ENCODE assay signal across 8 cellular contexts in the genomic region with DNA sequence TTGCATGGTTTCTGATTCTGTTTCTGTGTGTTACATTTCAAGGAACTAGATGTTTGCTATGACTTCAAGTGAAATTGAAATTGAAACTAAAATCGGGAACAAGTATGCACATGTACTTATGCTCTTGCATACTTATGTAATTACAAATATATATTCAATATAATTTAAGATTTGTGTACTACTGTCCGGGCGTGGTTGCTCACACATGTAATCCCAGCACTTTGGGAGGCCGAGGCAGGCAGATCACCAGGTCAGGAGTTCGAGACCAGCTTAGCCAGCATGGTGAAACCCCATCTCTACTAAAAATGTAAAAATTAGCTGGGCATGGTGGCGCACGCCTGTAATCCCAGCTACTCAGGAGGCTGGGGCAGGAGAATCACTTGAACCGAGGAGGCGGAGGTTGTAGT. TPM values are rescaled to one million over a fixed set of nuclear protein-coding genes. Genes with fewer than 3 reads are reported as not detected.
DNase-seq lines count a peak whose midpoint lies in the region; ATAC-seq and TF ChIP-seq lines count a peak whose summit lies in the region.
"Not testable (repeated sequence)": the region's sequence is repeated elsewhere in the genome, so short reads cannot be mapped to it uniquely, and the experiment has no call there.

No MANE protein-coding gene starts in this region.

- WGBS in gastroesophageal sphincter (ENCODE audit: low coverage in 1 of 2), 2 donors: 50 to 79% methylated on average over 8 to 9 of the region's 9 CpGs

- TF ChIP-seq EP300 in gastroesophageal sphincter (IDR thresholded peaks at IDR 0.05): not testable (repeated sequence)

- not testable (repeated sequence) for H2AFZ ChIP-seq in HCT116 (ENCODE audit: low read depth, low read length, poor library complexity, severe bottlenecking)

- CTCF ChIA-PET in HCT116 (lab: Charles Lee): not testable (repeated sequence)
- CTCF ChIA-PET in activated naive CD4-positive, alpha-beta T cell treated with anti-CD3 and anti-CD28 coated beads for 36 hours (lab: Charles Lee): interaction anchor here (1.0 to 1.4 kb wide), 3 partner anchors 9 to 55 kb away, joined by 3 to 5 read pairs (median 3); no protein-coding TSS in a partner anchor

- H3K79me2 ChIP-seq in HCT116 (ENCODE audit: insufficient read depth, low read length): peaks cover 11% of the 10 kb centered on the region; the same call in 1 of the 2 replicates

- TF ChIP-seq POLR2A in HCT116 (IDR thresholded peaks at IDR 0.05; ENCODE audit: borderline replicate concordance, extremely low read depth, insufficient read depth, insufficient read length); gastroesophageal sphincter (IDR thresholded peaks at IDR 0.05): not testable (repeated sequence)

- H3K27me3 ChIP-seq in HCT116 (ENCODE audit: insufficient read depth, low read length); gastroesophageal sphincter; rectal smooth muscle tissue (ENCODE audit: control insufficient read depth, insufficient read depth, low read length): not testable (repeated sequence)

- RAD21 ChIA-PET in HCT116 (lab: Charles Lee; ENCODE audit: low non-redundant PET in 1 of 2, low total read pairs in 2 of 2, uncharacterized antibody in 2 of 2, unreplicated experiment in 2 of 2): not testable (repeated sequence)

- not testable (repeated sequence) for TF ChIP-seq CTCF in HCT116 (IDR thresholded peaks at IDR 0.05 in 2 of 3, conservative IDR thresholded peaks at IDR 0.05 in 1 of 3; ENCODE audit: borderline replicate concordance in 1 of 3, insufficient read depth in 1 of 3, low read depth in 2 of 3, low read length in 2 of 3); gastroesophageal sphincter (IDR thresholded peaks at IDR 0.05)

- DNase-seq in AML-193 (lab: John Stamatoyannopoulos, UW) (peak; percentile 49 to 55), SIG-M5 (lab: John Stamatoyannopoulos, UW) (peak; percentile 75)
- DNase-seq in HCT116 (ENCODE audit: low read depth, low spot score): not testable (repeated sequence)
- peak; percentile 22 for DNase-seq in activated naive CD4-positive, alpha-beta T cell treated with anti-CD3 and anti-CD28 coated beads for 36 hours

- not testable (repeated sequence) for H3K9me3 ChIP-seq in HCT116 (ENCODE audit: control insufficient read depth in 1 of 2, insufficient read depth in 1 of 2, low read depth in 1 of 2, low read length in 2 of 2); gastroesophageal sphincter

- ATAC-seq in GM18868 (IDR thresholded peaks at IDR 0.05; ENCODE audit: unreplicated experiment) (peak; percentile 90), HG03469 (IDR thresholded peaks at IDR 0.05; ENCODE audit: unreplicated experiment) (peak; percentile 73)
- not testable (repeated sequence) for ATAC-seq in HCT116, gastroesophageal sphincter

- H3K27ac Mint-ChIP-seq in activated naive CD4-positive, alpha-beta T cell treated with anti-CD3 and anti-CD28 coated beads for 36 hours: peak overlapping the region; percentile 80

- POLR2A ChIA-PET in HCT116 (lab: Charles Lee): not testable (repeated sequence)

- H3K4me2 ChIP-seq in HCT116 (ENCODE audit: low read length): peak overlapping the region; percentile 10

- BruUV-seq in HCT116 (replicated peaks; lab: Mats Ljungman, UMichigan): not testable (repeated sequence)

- H3K9ac ChIP-seq in HCT116 (ENCODE audit: low read length); rectal smooth muscle tissue (ENCODE audit: low read length): not testable (repeated sequence)

- not testable (repeated sequence) for H3K4me3 ChIP-seq in HCT116 (replicated peaks in 1 of 2; ENCODE audit: low read depth in 1 of 2, low read length in 2 of 2)
- H3K4me3 ChIP-seq in gastroesophageal sphincter: peak overlapping the region; percentile 38
- H3K4me3 ChIP-seq in rectal smooth muscle tissue (ENCODE audit: low read length): peak overlapping the region; percentile 46

- peaks cover 3 to 21% of the 10 kb centered on the region in 2 experiments; a peak in 3 of 4 replicates for H3K4me1 ChIP-seq in HCT116 (ENCODE audit: control insufficient read depth in 1 of 2, insufficient read depth in 2 of 2, low read length in 2 of 2)
- peaks cover 2 to 51% (median 4%) of the 10 kb centered on the region in 3 donors for H3K4me1 ChIP-seq in gastroesophageal sphincter
- peaks cover 12% of the 10 kb centered on the region for H3K4me1 ChIP-seq in rectal smooth muscle tissue (ENCODE audit: control insufficient read depth, insufficient read depth, low read length)

- peaks cover 48% of the 10 kb centered on the region for H3K4me1 Mint-ChIP-seq in activated naive CD4-positive, alpha-beta T cell treated with anti-CD3 and anti-CD28 coated beads for 36 hours (ENCODE audit: low read depth)

- not testable (repeated sequence) for H3K27ac ChIP-seq in HCT116 (ENCODE audit: low read depth, low read length)
- peak overlapping the region; percentile 37 to 73 (median 62) for H3K27ac ChIP-seq in gastroesophageal sphincter
- peak overlapping the region; percentile 51 for H3K27ac ChIP-seq in rectal smooth muscle tissue (ENCODE audit: low read depth, low read length)

- H3K9me2 ChIP-seq in HCT116 (ENCODE audit: insufficient read depth): not testable (repeated sequence)

- H3K36me3 Mint-ChIP-seq in activated naive CD4-positive, alpha-beta T cell treated with anti-CD3 and anti-CD28 coated beads for 36 hours (ENCODE audit: low read depth): not testable (repeated sequence)

- not testable (repeated sequence) for H3K27me3 Mint-ChIP-seq in activated naive CD4-positive, alpha-beta T cell treated with anti-CD3 and anti-CD28 coated beads for 36 hours (ENCODE audit: low read depth)

- H3K4me3 Mint-ChIP-seq in activated naive CD4-positive, alpha-beta T cell treated with anti-CD3 and anti-CD28 coated beads for 36 hours: peak overlapping the region; percentile 61

- intact Hi-C loops in HCT116 (cut with micrococcal nuclease): not testable (repeated sequence)
- intact Hi-C loops in activated naive CD4-positive, alpha-beta T cell treated with anti-CD3 and anti-CD28 coated beads for 36 hours (cut with micrococcal nuclease): loop anchor here (1.0 kb wide), 5 partner anchors 13 to 52 kb away; no protein-coding TSS in a partner anchor

- not testable (repeated sequence) for H4K20me1 ChIP-seq in HCT116 (ENCODE audit: insufficient read depth)

- H3K9me3 Mint-ChIP-seq in activated naive CD4-positive, alpha-beta T cell treated with anti-CD3 and anti-CD28 coated beads for 36 hours: not testable (repeated sequence)

- not testable (repeated sequence) for TF ChIP-seq RAD21 in HCT116 (IDR thresholded peaks at IDR 0.05; ENCODE audit: low read depth)

- not testable (repeated sequence) for H3K36me3 ChIP-seq in HCT116 (ENCODE audit: control insufficient read depth in 1 of 2, insufficient read depth in 2 of 2, low read length in 2 of 2); gastroesophageal sphincter; rectal smooth muscle tissue (ENCODE audit: control insufficient read depth, insufficient read depth, low read length)

RNA-seq across cellular contexts. Expression of gene RPS6KA5, which starts 37.8 kb away (rescaled TPM):
- 24.2 TPM for total RNA-seq in HCT116 (2021; ENCODE audit: unreplicated experiment)
- polyA plus RNA-seq in HCT116 (2012): 5.4 and 7.3 TPM in 2 replicates
- total RNA-seq in activated naive CD4-positive, alpha-beta T cell treated with anti-CD3 and anti-CD28 coated beads for 36 hours: 10 to 100 TPM; 10.0 to 12.0 TPM
- 10 to 100 TPM; 30.8 to 48.6 (median 36.6) TPM for total RNA-seq in gastroesophageal sphincter
